ENCODE assay signal across 19 cellular contexts in the genomic region with DNA sequence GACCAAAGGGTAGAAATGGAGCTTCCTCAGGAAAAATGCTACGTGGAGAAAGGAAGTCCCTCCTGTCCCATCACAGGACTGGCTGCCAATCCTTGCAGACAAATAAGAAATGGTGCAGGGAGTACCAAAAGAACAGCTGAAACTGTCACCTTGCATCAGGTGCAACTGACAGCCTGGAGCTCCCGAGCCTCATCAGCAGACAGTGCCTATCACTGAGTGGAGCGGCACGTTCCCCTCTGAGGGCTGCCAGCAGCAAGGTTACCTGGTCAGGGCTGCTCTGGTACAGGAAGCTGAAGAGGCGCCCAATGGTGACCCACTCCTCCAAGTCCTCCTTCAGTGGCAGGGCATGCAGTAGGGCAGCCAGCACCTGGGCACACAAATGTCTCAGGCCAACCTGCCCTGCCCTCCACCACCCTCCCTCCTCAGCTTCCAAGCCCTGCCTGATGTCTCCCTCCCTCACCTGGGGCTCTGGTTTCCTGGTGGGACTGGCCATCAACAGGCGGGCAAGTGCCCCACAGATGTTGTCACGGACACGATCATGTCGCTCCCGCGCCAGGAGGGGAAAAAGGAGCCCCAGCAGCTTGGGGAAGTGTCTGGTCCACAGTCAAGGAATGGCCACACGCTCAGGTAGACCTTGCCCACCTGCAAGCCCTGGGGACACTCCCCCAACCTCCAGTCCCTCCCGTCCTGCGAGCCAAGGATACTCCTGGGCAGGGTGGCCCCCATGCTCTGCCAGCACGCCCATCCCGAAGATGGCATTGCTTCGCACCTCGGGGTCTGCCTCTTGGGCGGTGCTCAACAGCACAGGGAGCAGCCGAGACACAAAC. TPM values are rescaled to one million over a fixed set of nuclear protein-coding genes. Genes with fewer than 3 reads are reported as not detected.
DNase-seq lines count a peak whose midpoint lies in the region; ATAC-seq and TF ChIP-seq lines count a peak whose summit lies in the region.
"Had no signal": no experiment of that assay in that cellular context is flagged by ENCODE, and none has a peak within 500 bp of the region (broad histone marks: within the 10 kb centered on the region; RNA-seq: fewer than 3 reads in every experiment).

No MANE protein-coding gene starts in this region.

- H3K27ac ChIP-seq in CD4-positive, alpha-beta memory T cell (ENCODE audit: low read depth, low read length): no peak overlapping the region
- no peak overlapping the region for H3K27ac ChIP-seq in A673 (ENCODE audit: low read depth, low read length, poor library complexity, severe bottlenecking)

- intact Hi-C loops in CD4-positive, alpha-beta memory T cell (cut with micrococcal nuclease): no loop called here
- intact Hi-C loops in A673 (cut with micrococcal nuclease; ENCODE audit: unreplicated experiment): no loop called here

- in situ Hi-C loops in GM18951 (cut with MboI; ENCODE audit: low sequenced_read_pairs, unreplicated experiment): no loop called here

- no peaks in the 10 kb centered on the region for H3K27me3 ChIP-seq in CD4-positive, alpha-beta memory T cell (ENCODE audit: insufficient read depth, low read length)
- no peaks in the 10 kb centered on the region for H3K27me3 ChIP-seq in A673 (replicated peaks; ENCODE audit: insufficient read depth, low read depth, low read length, poor library complexity)

- DNase-seq in CD4-positive, alpha-beta memory T cell: no peak
- no peak for DNase-seq in activated naive CD8-positive, alpha-beta T cell treated with anti-CD3 and anti-CD28 coated beads for 36 hours
- DNase-seq in superior temporal gyrus (ENCODE audit: extremely low spot score) (no peak), A673 (ENCODE audit: low spot score) (no peak)
- DNase-seq: dermis blood vessel endothelial cell, erythroblast, natural killer cell, NCI-H1436 treated with DMSO at 0.1 percent for 48 hours, NCI-H226, retina, SIG-M5, T1000 had no signal

- H3K4me3 Mint-ChIP-seq in CD4-positive, alpha-beta memory T cell: peak overlapping the region in 1 of 8 donors; percentile 3
- no peak overlapping the region for H3K4me3 Mint-ChIP-seq in activated naive CD8-positive, alpha-beta T cell treated with anti-CD3 and anti-CD28 coated beads for 36 hours
- peak overlapping the region in 1 of 3 experiments; percentile 9 for H3K4me3 Mint-ChIP-seq in nephron

- H3K9me3 ChIP-seq in CD4-positive, alpha-beta memory T cell (ENCODE audit: control insufficient read depth in 1 of 2, low read length in 2 of 2): no peaks in the 10 kb centered on the region
- H3K9me3 ChIP-seq in A673 (ENCODE audit: low read depth, low read length, poor library complexity, severe bottlenecking): no peaks in the 10 kb centered on the region

- peaks cover 64% of the 10 kb centered on the region for H3K36me3 ChIP-seq in CD4-positive, alpha-beta memory T cell (ENCODE audit: insufficient read depth, low read length)
- peaks cover 64% of the 10 kb centered on the region for H3K36me3 ChIP-seq in A673 (ENCODE audit: insufficient read depth, low read length, poor library complexity, severe bottlenecking)

- H3K4me3 ChIP-seq in CD4-positive, alpha-beta memory T cell (ENCODE audit: low read length in 2 of 2): no peak overlapping the region
- H3K4me3 ChIP-seq in A673 (ENCODE audit: low read depth, low read length, poor library complexity, severe bottlenecking): no peak overlapping the region
- H3K4me3 ChIP-seq: lung had no signal

- BruUV-seq in A673 (replicated peaks; lab: Mats Ljungman, UMichigan): no TSS peak

- POLR2A ChIA-PET in CD4-positive, alpha-beta memory T cell (lab: Charles Lee; ENCODE audit: partially characterized antibody): interaction anchor here (1.1 to 1.4 kb wide), 4 partner anchors 14 to 100 kb away, joined by 3 to 4 read pairs (median 4); a partner anchor contains a TSS
- POLR2A ChIA-PET in A673 (lab: Charles Lee; ENCODE audit: low non-redundant PET): no interaction called here

- peak overlapping the region in 5 of 7 donors; percentile 5 to 66 (median 47) for H3K27ac Mint-ChIP-seq in CD4-positive, alpha-beta memory T cell
- peak overlapping the region; percentile 2 for H3K27ac Mint-ChIP-seq in activated naive CD8-positive, alpha-beta T cell treated with anti-CD3 and anti-CD28 coated beads for 36 hours
- peak overlapping the region; percentile 38 to 98 (median 97) for H3K27ac Mint-ChIP-seq in nephron

- peak; percentile 31 for TF ChIP-seq POLR2A in GM18951 (IDR thresholded peaks at IDR 0.05; ENCODE audit: extremely low read depth, insufficient read depth, insufficient read length)

- peaks cover 19 to 68% of the 10 kb centered on the region in 2 donors for H3K36me3 Mint-ChIP-seq in CD4-positive, alpha-beta memory T cell
- peaks cover 11% of the 10 kb centered on the region for H3K36me3 Mint-ChIP-seq in activated naive CD8-positive, alpha-beta T cell treated with anti-CD3 and anti-CD28 coated beads for 36 hours
- peaks cover 39% of the 10 kb centered on the region for H3K36me3 Mint-ChIP-seq in nephron (ENCODE audit: low read depth)

- H3K4me1 ChIP-seq in CD4-positive, alpha-beta memory T cell (ENCODE audit: insufficient read depth, low read length): no peaks in the 10 kb centered on the region
- no peaks in the 10 kb centered on the region for H3K4me1 ChIP-seq in A673 (ENCODE audit: insufficient read depth, low read length, poor library complexity, severe bottlenecking)

- no peak for TF ChIP-seq CTCF in nephron (IDR thresholded peaks at IDR 0.05; ENCODE audit: unreplicated experiment in 3 of 3)
- TF ChIP-seq CTCF in A673 (conservative IDR thresholded peaks at IDR 0.05; ENCODE audit: low read depth, low read length): no peak

- peaks cover 1 to 9% (median 4%) of the 10 kb centered on the region in 4 donors for H3K4me1 Mint-ChIP-seq in CD4-positive, alpha-beta memory T cell
- peaks cover 4% of the 10 kb centered on the region for H3K4me1 Mint-ChIP-seq in activated naive CD8-positive, alpha-beta T cell treated with anti-CD3 and anti-CD28 coated beads for 36 hours
- H3K4me1 Mint-ChIP-seq in nephron: peaks cover 10% of the 10 kb centered on the region
- H3K4me1 Mint-ChIP-seq: natural killer cell had no signal

- no peaks in the 10 kb centered on the region for H3K27me3 Mint-ChIP-seq in CD4-positive, alpha-beta memory T cell
- H3K27me3 Mint-ChIP-seq in activated naive CD8-positive, alpha-beta T cell treated with anti-CD3 and anti-CD28 coated beads for 36 hours: no peaks in the 10 kb centered on the region
- no peaks in the 10 kb centered on the region for H3K27me3 Mint-ChIP-seq in nephron (ENCODE audit: low read depth)

- CTCF ChIA-PET in CD4-positive, alpha-beta memory T cell (lab: Charles Lee; ENCODE audit: partially characterized antibody): interaction anchor here (0.8 to 1.4 kb wide), 3 partner anchors 65 to 152 kb away, joined by 3 to 4 read pairs (median 3); no protein-coding TSS in a partner anchor
- CTCF ChIA-PET in A673 (lab: Charles Lee): interaction anchor here (0.5 to 1.3 kb wide), 2 partner anchors 20 to 882 kb away, joined by 4 to 6 read pairs; a partner anchor contains a TSS

- H3K9me3 Mint-ChIP-seq in CD4-positive, alpha-beta memory T cell: no peaks in the 10 kb centered on the region
- H3K9me3 Mint-ChIP-seq in activated naive CD8-positive, alpha-beta T cell treated with anti-CD3 and anti-CD28 coated beads for 36 hours: no peaks in the 10 kb centered on the region
- H3K9me3 Mint-ChIP-seq in nephron: no peaks in the 10 kb centered on the region
- H3K9me3 Mint-ChIP-seq: natural killer cell had no signal

- no peak for ATAC-seq in HG02970 (IDR thresholded peaks at IDR 0.05; ENCODE audit: low FRiP score, unreplicated experiment)
- ATAC-seq: HCT116, natural killer cell had no signal

RNA-seq across cellular contexts. Expression of a gene that starts 7.2 kb away (rescaled TPM):
- 10 to 100 TPM; 22.4 to 30.2 TPM for total RNA-seq in CD4-positive, alpha-beta memory T cell
- polyA plus RNA-seq in CD4-positive, alpha-beta memory T cell: 10 to 100 TPM; 19.8 to 20.2 TPM
- total RNA-seq in activated naive CD8-positive, alpha-beta T cell treated with anti-CD3 and anti-CD28 coated beads for 36 hours: 100 to 1,000 TPM; 152 to 161 TPM
- 150 and 157 TPM in 2 replicates for total RNA-seq in A673 (2021)

RNA-seq across cellular contexts. Expression of a gene that starts 9.6 kb away (rescaled TPM):
- 10 to 100 TPM; 27.7 to 30.5 TPM for total RNA-seq in CD4-positive, alpha-beta memory T cell
- polyA plus RNA-seq in CD4-positive, alpha-beta memory T cell: 1 to 10 TPM; 2.8 to 9.8 TPM
- 10 to 100 TPM; 28.9 to 29.2 TPM for total RNA-seq in activated naive CD8-positive, alpha-beta T cell treated with anti-CD3 and anti-CD28 coated beads for 36 hours
- 5.4 and 8.4 TPM in 2 replicates for total RNA-seq in A673 (2021)

RNA-seq across cellular contexts. Expression of a gene that starts 13.8 kb away (rescaled TPM):
- 10 to 100 TPM; 24.1 to 26.3 TPM for total RNA-seq in CD4-positive, alpha-beta memory T cell
- polyA plus RNA-seq in CD4-positive, alpha-beta memory T cell: 10 to 100 TPM; 38.4 to 40.6 TPM
- 10 to 100 TPM; 20.7 to 22.5 TPM for total RNA-seq in activated naive CD8-positive, alpha-beta T cell treated with anti-CD3 and anti-CD28 coated beads for 36 hours
- 46.9 and 55.5 TPM in 2 replicates for total RNA-seq in A673 (2021)

RNA-seq across cellular contexts. Expression of a gene that starts 20.4 kb away (rescaled TPM):
- 100 to 1,000 TPM; 154 to 157 TPM for total RNA-seq in CD4-positive, alpha-beta memory T cell
- 100 to 1,000 TPM in 1 of 2 donors, 10 to 100 TPM in 1; 59.3 to 121 TPM for polyA plus RNA-seq in CD4-positive, alpha-beta memory T cell
- total RNA-seq in activated naive CD8-positive, alpha-beta T cell treated with anti-CD3 and anti-CD28 coated beads for 36 hours: 100 to 1,000 TPM; 133 to 136 TPM
- 25.1 and 27.3 TPM in 2 replicates for total RNA-seq in A673 (2021)

RNA-seq across cellular contexts. Expression of a gene that starts 24.0 kb away (rescaled TPM):
- 1 to 10 TPM; 1.2 to 1.9 TPM for total RNA-seq in CD4-positive, alpha-beta memory T cell
- 1 to 10 TPM in 1 of 2 donors, under 1 TPM in 1; 0.47 to 1.3 TPM for polyA plus RNA-seq in CD4-positive, alpha-beta memory T cell
- not detected for total RNA-seq in activated naive CD8-positive, alpha-beta T cell treated with anti-CD3 and anti-CD28 coated beads for 36 hours
- 0.70 and 0.75 TPM in 2 replicates for total RNA-seq in A673 (2021)
- total RNA-seq: dermis blood vessel endothelial cell, glomerular endothelial cell, temporal lobe had no signal

Comparison
In these comparisons a context has a peak if more than half of its experiments do, and no peak if none do; other contexts are left out.
1. H3K27ac Mint-ChIP-seq: peak in every context shown above with its lines; median percentile 97 in nephron; 47 in CD4-positive, alpha-beta memory T cell; 2 in activated naive CD8-positive, alpha-beta T cell treated with anti-CD3 and anti-CD28 coated beads for 36 hours.